ENCODE assay signal across 9 cellular contexts in genomic region chr9:84667571-84668203, GRCh38. TPM values are rescaled to one million over a fixed set of nuclear protein-coding genes. Genes with fewer than 3 reads are reported as not detected.
DNase-seq lines count a peak whose midpoint lies in the region; ATAC-seq, FAIRE-seq and TF ChIP-seq lines count a peak whose summit lies in the region.
"Had no signal": no experiment of that assay in that cellular context is flagged by ENCODE, and none has a peak within 500 bp of the region (broad histone marks: within the 10 kb centered on the region; RNA-seq: fewer than 3 reads in every experiment).

No MANE protein-coding gene starts in this region.

- H3K4me3 ChIP-seq in RWPE2 (ENCODE audit: severe bottlenecking) (peak overlapping the region; percentile 21), foreskin fibroblast (ENCODE audit: low read depth in 1 of 2, low read length in 2 of 2) (peak overlapping the region; percentile 20 to 31), ovary (peak overlapping the region; percentile 44)

- no peaks in the 10 kb centered on the region for H3K4me1 ChIP-seq in RWPE2 (ENCODE audit: insufficient read depth, poor library complexity, severe bottlenecking)
- H3K4me1 ChIP-seq in ovary (ENCODE audit: insufficient read depth) = peaks cover 4% of the 10 kb centered on the region

- no peak for ATAC-seq in RWPE2 (ENCODE audit: low read depth)

- FAIRE-seq in H54 (lab: Jason Lieb, UNC) = no peak
- FAIRE-seq: A204.1 had no signal

- no peaks in the 10 kb centered on the region for H3K9me3 ChIP-seq in RWPE2 (ENCODE audit: severe bottlenecking)
- H3K9me3 ChIP-seq in ovary = no peaks in the 10 kb centered on the region

- H3K36me3 ChIP-seq in RWPE2 (ENCODE audit: low read depth) (no peaks in the 10 kb centered on the region), ovary (no peaks in the 10 kb centered on the region)

- no peak for TF ChIP-seq POLR2A in H54 (IDR thresholded peaks at IDR 0.05; ENCODE audit: low read depth, low read length)
- TF ChIP-seq POLR2A in ovary (IDR thresholded peaks at IDR 0.05) = no peak

- no peak for TF ChIP-seq EP300 in ovary (IDR thresholded peaks at IDR 0.05)

- H3K27me3 ChIP-seq in RWPE2 (ENCODE audit: insufficient read depth, poor library complexity, severe bottlenecking) (peaks cover 59% of the 10 kb centered on the region), ovary (no peaks in the 10 kb centered on the region)

- 4 to 7% (median 4%) methylated on average over 27 of the region's 27 CpGs for WGBS in ovary, 3 donors

- TF ChIP-seq CTCF in RWPE2 (IDR thresholded peaks at IDR 0.05; ENCODE audit: poor library complexity, severe bottlenecking) (no peak), foreskin fibroblast (IDR thresholded peaks at IDR 0.05; ENCODE audit: low read depth, low read length) (peak; percentile 54), ovary (IDR thresholded peaks at IDR 0.05) (peak in 2 of 3 donors; percentile 10 to 35)

- peak; percentile 9 for DNase-seq in DMS153 treated with DMSO at 0.1 percent for 48 hours (lab: John Stamatoyannopoulos, UW; ENCODE audit: unreplicated experiment)
- no peak for DNase-seq in DMS153 (lab: John Stamatoyannopoulos, UW)
- DNase-seq in H54 (ENCODE audit: insufficient read length, low spot score) = peak; percentile 45
- DNase-seq in RWPE2 (ENCODE audit: low spot score) = no peak
- peak in 1 of 2 donors; percentile 41 for DNase-seq in foreskin fibroblast
- DNase-seq in ovary = peak in 4 of 5 donors; percentile 26 to 42 (median 38)
- no peak for DNase-seq in stimulated activated naive CD4-positive, alpha-beta T cell treated with Interleukin-2 at 50 U/mL for 16 hours (lab: John Stamatoyannopoulos, UW)
- DNase-seq in NCI-H1092 treated with DMSO at 0.1 percent for 48 hours (lab: John Stamatoyannopoulos, UW) = no peak

- H3K27ac ChIP-seq in RWPE2 (ENCODE audit: poor library complexity, severe bottlenecking) (no peak overlapping the region), ovary (no peak overlapping the region)

- intact Hi-C loops in ovary (cut with DNase I) = no loop called here

RNA-seq across cellular contexts. Expression of gene NTRK2, which starts 1.8 kb away (rescaled TPM):
- 10 to 100 TPM in 4 of 7 donors, 1 to 10 TPM in 3; 6.4 to 20.4 (median 10.2) TPM for total RNA-seq in ovary
- polyA plus RNA-seq in ovary = 10 to 100 TPM; 12.0 to 31.1 TPM

Comparison
In these comparisons a context has a peak if more than half of its experiments do, and no peak if none do; other contexts are left out.
1. DNase-seq: peak in DMS153 treated with DMSO at 0.1 percent for 48 hours (single experiment), H54 (single experiment) and ovary (4 of 5); none in DMS153 (single experiment), RWPE2 (single experiment), stimulated activated naive CD4-positive, alpha-beta T cell treated with Interleukin-2 at 50 U/mL for 16 hours (single experiment) and NCI-H1092 treated with DMSO at 0.1 percent for 48 hours (single experiment).
2. Peak in every context shown above with its lines, with median percentiles within 50 percentile points of each other: H3K4me3 ChIP-seq.